ENCODE assay signal across 4 cellular contexts in genomic region chr2:123262856-123263255, GRCh38.
"Had no signal": no experiment of that assay in that cellular context is flagged by ENCODE, and none has a peak within 500 bp of the region (broad histone marks: within the 10 kb centered on the region; RNA-seq: fewer than 3 reads in every experiment).

No MANE protein-coding gene starts in this region.

- H3K4me3 Mint-ChIP-seq: IgD-negative memory B cell had no signal

- H3K27ac Mint-ChIP-seq: IgD-negative memory B cell had no signal

- H3K4me1 Mint-ChIP-seq: IgD-negative memory B cell had no signal

- DNase-seq: IMR-90, KBM-7, KG1 had no signal

- H3K36me3 Mint-ChIP-seq: IgD-negative memory B cell had no signal

- H3K27me3 Mint-ChIP-seq: IgD-negative memory B cell had no signal
